In genomic region chr14:22918519-22918808, GRCh38 we compare ENCODE assay signal across 6 cellular contexts. TPM values are rescaled to one million over a fixed set of nuclear protein-coding genes. Genes with fewer than 3 reads are reported as not detected.
DNase-seq lines count a peak whose midpoint lies in the region; ATAC-seq and TF ChIP-seq lines count a peak whose summit lies in the region.

No MANE protein-coding gene starts in this region.

- H3K4me1 Mint-ChIP-seq in CD4-positive, alpha-beta memory T cell = peaks cover 13 to 56% (median 33%) of the 10 kb centered on the region in 4 donors
- peaks cover 38% of the 10 kb centered on the region for H3K4me1 Mint-ChIP-seq in stimulated activated naive CD8-positive, alpha-beta T cell treated with anti-CD3 and anti-CD28 coated beads, Interleukin-15, amount 100 ng/mL, for 72 hours

- H3K27ac ChIP-seq in CD4-positive, alpha-beta memory T cell (ENCODE audit: low read depth, low read length) = peak overlapping the region; percentile 98
- H3K27ac ChIP-seq in KOPT-K1 (ENCODE audit: low read depth, low read length, poor library complexity, severe bottlenecking) = peak overlapping the region; percentile 88

- H3K9me3 ChIP-seq in CD4-positive, alpha-beta memory T cell (ENCODE audit: control insufficient read depth in 1 of 2, low read length in 2 of 2) = no peaks in the 10 kb centered on the region
- no peaks in the 10 kb centered on the region for H3K9me3 ChIP-seq in KOPT-K1 (ENCODE audit: insufficient read depth, low read length, poor library complexity, severe bottlenecking)

- no peaks in the 10 kb centered on the region for H3K27me3 ChIP-seq in CD4-positive, alpha-beta memory T cell (ENCODE audit: insufficient read depth, low read length)

- no peak for DNase-seq in CD4-positive, alpha-beta memory T cell
- DNase-seq in fibroblast of pulmonary artery (ENCODE audit: low read depth) (no peak), 8988T (no peak), NCI-H128 (lab: John Stamatoyannopoulos, UW; ENCODE audit: unreplicated experiment) (no peak)
- DNase-seq in stimulated activated naive CD8-positive, alpha-beta T cell treated with anti-CD3 and anti-CD28 coated beads, Interleukin-15, amount 100 ng/mL, for 72 hours = no peak

- CTCF ChIA-PET in CD4-positive, alpha-beta memory T cell (lab: Charles Lee; ENCODE audit: partially characterized antibody) = interaction anchor here (1.1 to 6.6 kb wide), 15 partner anchors 11 to 348 kb away, joined by 3 to 72 read pairs (median 4); partner anchors contain the start of genes AJUBA, HAUS4, LRP10 and MRPL52

- peak; percentile 27 for ATAC-seq in stimulated activated naive CD8-positive, alpha-beta T cell treated with anti-CD3 and anti-CD28 coated beads, Interleukin-15, amount 100 ng/mL, for 72 hours

- peaks cover 14 to 62% of the 10 kb centered on the region in 2 donors for H3K36me3 Mint-ChIP-seq in CD4-positive, alpha-beta memory T cell

- POLR2A ChIA-PET in CD4-positive, alpha-beta memory T cell (lab: Charles Lee; ENCODE audit: partially characterized antibody) = interaction anchor here (0.6 to 5.4 kb wide), 28 partner anchors 8 to 1408 kb away, joined by 3 to 120 read pairs (median 4); partner anchors contain the start of genes ACIN1, C14orf119, DAD1 and HAUS4

- peaks cover 16% of the 10 kb centered on the region for H3K36me3 ChIP-seq in CD4-positive, alpha-beta memory T cell (ENCODE audit: insufficient read depth, low read length)
- H3K36me3 ChIP-seq in KOPT-K1 (ENCODE audit: insufficient read depth, low read length) = peaks cover 63% of the 10 kb centered on the region

- TF ChIP-seq CTCF in fibroblast of pulmonary artery (IDR thresholded peaks at IDR 0.05; ENCODE audit: low read length, missing control alignments) = no peak

- peak overlapping the region; percentile 55 to 93 for H3K4me3 ChIP-seq in CD4-positive, alpha-beta memory T cell (ENCODE audit: low read length in 2 of 2)
- H3K4me3 ChIP-seq in fibroblast of pulmonary artery (replicated peaks; ENCODE audit: low read depth, low read length) = peak overlapping the region; percentile 83

- peaks cover 40% of the 10 kb centered on the region for H3K4me1 ChIP-seq in CD4-positive, alpha-beta memory T cell (ENCODE audit: insufficient read depth, low read length)

- intact Hi-C loops in CD4-positive, alpha-beta memory T cell (cut with micrococcal nuclease) = loop anchor here (5.0 kb wide), 1 partner anchor 91 kb away; the partner anchor contains the start of gene MRPL52

- H3K27ac Mint-ChIP-seq in CD4-positive, alpha-beta memory T cell = peak overlapping the region; percentile 99 to 100 (median 100)
- peak overlapping the region; percentile 100 for H3K27ac Mint-ChIP-seq in stimulated activated naive CD8-positive, alpha-beta T cell treated with anti-CD3 and anti-CD28 coated beads, Interleukin-15, amount 100 ng/mL, for 72 hours

- H3K9me3 Mint-ChIP-seq in CD4-positive, alpha-beta memory T cell = peaks cover 0 to 8% (median 0%) of the 10 kb centered on the region in 8 donors
- H3K9me3 Mint-ChIP-seq in stimulated activated naive CD8-positive, alpha-beta T cell treated with anti-CD3 and anti-CD28 coated beads, Interleukin-15, amount 100 ng/mL, for 72 hours = no peaks in the 10 kb centered on the region

- peaks cover 0 to 4% of the 10 kb centered on the region in 2 donors for H3K27me3 Mint-ChIP-seq in CD4-positive, alpha-beta memory T cell
- no peaks in the 10 kb centered on the region for H3K27me3 Mint-ChIP-seq in stimulated activated naive CD8-positive, alpha-beta T cell treated with anti-CD3 and anti-CD28 coated beads, Interleukin-15, amount 100 ng/mL, for 72 hours

- H3K4me3 Mint-ChIP-seq in CD4-positive, alpha-beta memory T cell = peak overlapping the region; percentile 94 to 99 (median 96)
- H3K4me3 Mint-ChIP-seq in stimulated activated naive CD8-positive, alpha-beta T cell treated with anti-CD3 and anti-CD28 coated beads, Interleukin-15, amount 100 ng/mL, for 72 hours = peak overlapping the region; percentile 96 to 99

RNA-seq across cellular contexts. Expression of gene RBM23, which starts 0.5 kb away (rescaled TPM):
- total RNA-seq in CD4-positive, alpha-beta memory T cell = 100 to 1,000 TPM; 119 to 123 TPM
- polyA plus RNA-seq in CD4-positive, alpha-beta memory T cell = 10 to 100 TPM; 57.1 to 58.3 TPM

RNA-seq across cellular contexts. Expression of gene PRMT5, which starts 10.7 kb away (rescaled TPM):
- 10 to 100 TPM; 25.8 to 30.5 TPM for total RNA-seq in CD4-positive, alpha-beta memory T cell
- polyA plus RNA-seq in CD4-positive, alpha-beta memory T cell = 10 to 100 TPM; 50.6 to 65.1 TPM

RNA-seq across cellular contexts. Expression of gene REM2, which starts 35.4 kb away (rescaled TPM):
- 1 to 10 TPM; 4.4 to 4.6 TPM for total RNA-seq in CD4-positive, alpha-beta memory T cell
- polyA plus RNA-seq in CD4-positive, alpha-beta memory T cell = 1 to 10 TPM in 1 of 2 donors, under 1 TPM in 1; 0.55 to 1.5 TPM

RNA-seq across cellular contexts. Expression of gene HAUS4, which starts 38.4 kb away (rescaled TPM):
- 10 to 100 TPM; 32.6 to 35.7 TPM for total RNA-seq in CD4-positive, alpha-beta memory T cell
- polyA plus RNA-seq in CD4-positive, alpha-beta memory T cell = 10 to 100 TPM; 29.1 to 31.3 TPM

RNA-seq across cellular contexts. Expression of gene LRP10, which starts 46.9 kb away (rescaled TPM):
- total RNA-seq in CD4-positive, alpha-beta memory T cell = 10 to 100 TPM; 93.1 to 98.1 TPM
- polyA plus RNA-seq in CD4-positive, alpha-beta memory T cell = 100 to 1,000 TPM in 1 of 2 donors, 10 to 100 TPM in 1; 92.0 to 118 TPM
